1 cellular context compared by ENCODE assay signal in the genomic region with DNA sequence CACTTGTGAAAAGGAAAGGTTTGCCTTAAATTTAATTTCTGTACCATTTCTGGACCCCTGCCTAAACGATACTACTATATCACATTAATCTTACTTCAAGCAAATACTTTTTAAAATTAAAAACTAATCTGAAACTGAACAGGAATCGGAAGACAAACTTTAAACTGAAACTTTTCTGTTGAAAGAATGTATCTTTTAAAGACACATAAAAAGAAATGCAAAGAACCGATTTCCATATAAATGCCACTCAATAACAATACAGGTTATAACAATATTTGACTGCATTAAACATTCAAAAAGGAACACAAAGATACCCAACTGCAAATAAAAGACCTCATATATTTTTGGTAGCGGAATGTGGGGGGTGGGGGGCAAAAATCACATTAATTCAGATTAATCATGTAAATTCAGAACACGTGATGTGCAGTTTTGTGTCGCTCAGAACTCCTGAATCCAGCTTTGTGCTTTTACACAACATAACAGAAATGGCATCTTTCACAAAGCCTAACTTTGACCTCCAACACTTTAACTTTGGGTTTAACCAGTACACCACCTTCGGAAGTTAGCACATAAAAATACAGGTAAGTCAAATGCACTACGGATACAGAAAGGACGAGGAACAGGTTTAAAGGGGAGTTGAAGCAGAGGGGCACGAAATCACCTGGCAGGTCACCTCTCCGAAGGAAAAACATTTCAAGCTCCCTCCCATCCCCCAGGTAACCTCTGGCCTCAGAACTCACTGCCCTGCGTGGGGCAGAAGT.
TF ChIP-seq lines count a peak whose summit lies in the region.

No MANE protein-coding gene starts in this region.

TF ChIP-seq in HepG2, 621 proteins besides CTCF, POLR2A, EP300 and RAD21 (continued from another document):
- TF ChIP-seq ZNF770 (CRISPR knock-in tag; IDR thresholded peaks at IDR 0.05) (0 out of 2 replicates have a peak, but pooled peaks have one; percentile 21), ARID4A (CRISPR knock-in tag; IDR thresholded peaks at IDR 0.05; ENCODE audit: borderline replicate concordance) (0 out of 2 replicates have a peak, but pooled peaks have one; percentile 38), PHF8 (CRISPR knock-in tag; IDR thresholded peaks at IDR 0.05) (peak; percentile 46; the same call in 1 of the 2 replicates)
- TF ChIP-seq, protein P1, sequence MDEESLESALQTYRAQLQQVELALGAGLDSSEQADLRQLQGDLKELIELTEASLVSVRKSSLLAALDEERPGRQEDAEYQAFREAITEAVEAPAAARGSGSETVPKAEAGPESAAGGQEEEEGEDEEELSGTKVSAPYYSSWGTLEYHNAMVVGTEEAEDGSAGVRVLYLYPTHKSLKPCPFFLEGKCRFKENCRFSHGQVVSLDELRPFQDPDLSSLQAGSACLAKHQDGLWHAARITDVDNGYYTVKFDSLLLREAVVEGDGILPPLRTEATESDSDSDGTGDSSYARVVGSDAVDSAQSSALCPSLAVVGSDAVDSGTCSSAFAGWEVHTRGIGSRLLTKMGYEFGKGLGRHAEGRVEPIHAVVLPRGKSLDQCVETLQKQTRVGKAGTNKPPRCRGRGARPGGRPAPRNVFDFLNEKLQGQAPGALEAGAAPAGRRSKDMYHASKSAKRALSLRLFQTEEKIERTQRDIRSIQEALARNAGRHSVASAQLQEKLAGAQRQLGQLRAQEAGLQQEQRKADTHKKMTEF (CRISPR knock-in tag; IDR thresholded peaks at IDR 0.05) = 0 out of 2 replicates have a peak, but pooled peaks have one; percentile 11
